18 cellular contexts compared by ENCODE assay signal in the genomic region with DNA sequence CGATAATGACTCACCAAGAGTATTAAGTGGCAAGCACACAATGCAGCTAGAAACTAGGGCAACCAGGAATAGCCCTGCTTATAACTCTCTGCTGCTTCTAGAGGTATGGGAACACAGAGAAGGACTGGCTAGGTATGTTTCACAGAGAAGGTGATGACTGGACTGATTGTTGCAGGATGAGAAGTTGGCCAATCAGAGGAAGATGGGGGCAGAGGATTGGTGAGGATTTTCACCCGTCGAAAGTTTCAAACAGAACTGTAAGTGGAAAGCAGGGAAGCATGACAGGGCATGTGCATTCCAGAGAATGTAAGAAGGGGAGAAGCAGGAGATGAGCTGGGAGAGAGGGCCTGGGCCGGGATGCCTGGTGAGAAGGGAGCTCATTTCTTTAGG.
DNase-seq lines count a peak whose midpoint lies in the region; ATAC-seq and TF ChIP-seq lines count a peak whose summit lies in the region.
"Had no signal": no experiment of that assay in that cellular context is flagged by ENCODE, and none has a peak within 500 bp of the region (broad histone marks: within the 10 kb centered on the region; RNA-seq: fewer than 3 reads in every experiment).

No MANE protein-coding gene starts in this region.

- H3K4me2 ChIP-seq in BLaER1 = peak overlapping the region; percentile 71

- no peak overlapping the region for H3K27ac ChIP-seq in BLaER1
- H3K27ac ChIP-seq in CD4-positive, CD25-positive, alpha-beta regulatory T cell (ENCODE audit: insufficient read depth, low read length, poor library complexity, severe bottlenecking) = no peak overlapping the region
- no peak overlapping the region for H3K27ac ChIP-seq in coronary artery
- H3K27ac ChIP-seq: esophagus squamous epithelium, neutrophil had no signal

- peaks cover 18 to 26% (median 19%) of the 10 kb centered on the region in 4 donors for H3K4me1 Mint-ChIP-seq in CD4-positive, CD25-positive, alpha-beta regulatory T cell

- intact Hi-C loops in mucosa of descending colon (cut with DNase I, micrococcal nuclease) = no loop called here

- H3K4me3 ChIP-seq in BLaER1 (no peak overlapping the region), coronary artery (no peak overlapping the region), mucosa of descending colon (no peak overlapping the region)
- H3K4me3 ChIP-seq in CD4-positive, CD25-positive, alpha-beta regulatory T cell (ENCODE audit: low read depth, low read length) = no peak overlapping the region
- H3K4me3 ChIP-seq: esophagus squamous epithelium had no signal

- H3K9me3 Mint-ChIP-seq in CD4-positive, CD25-positive, alpha-beta regulatory T cell = peaks cover 0 to 2% (median 0%) of the 10 kb centered on the region in 7 donors

- H3K4me1 ChIP-seq in BLaER1 (peaks cover 39% of the 10 kb centered on the region), mucosa of descending colon (ENCODE audit: low read depth) (peaks cover 15% of the 10 kb centered on the region)
- peaks cover 10% of the 10 kb centered on the region for H3K4me1 ChIP-seq in CD4-positive, CD25-positive, alpha-beta regulatory T cell (ENCODE audit: control insufficient read depth, insufficient read depth, low read length, poor library complexity, severe bottlenecking)

- H3K27ac Mint-ChIP-seq in CD4-positive, CD25-positive, alpha-beta regulatory T cell = peak overlapping the region in 2 of 3 donors; percentile 1 to 37
- H3K27ac Mint-ChIP-seq: activated CD4-positive, alpha-beta T cell treated with anti-CD3 and anti-CD28 coated beads for 36 hours had no signal

- H4K20me1 ChIP-seq in BLaER1 = no peaks in the 10 kb centered on the region

- no peak overlapping the region for H3K9ac ChIP-seq in BLaER1

- no peak for DNase-seq in CD4-positive, CD25-positive, alpha-beta regulatory T cell
- DNase-seq in coronary artery (ENCODE audit: low spot score) (peak; percentile 38), mucosa of descending colon (no peak), DMS79 (lab: John Stamatoyannopoulos, UW) (no peak), NCI-H2081 (lab: John Stamatoyannopoulos, UW) (no peak)
- no peak for DNase-seq in stimulated activated CD4-positive, alpha-beta T cell treated with anti-CD3 and anti-CD28 coated beads, Interleukin-12 subunit alpha, Interleukin-12 subunit beta, amount 100 ng/mL, for 4 hours
- DNase-seq: activated CD4-positive, alpha-beta T cell treated with anti-CD3 and anti-CD28 coated beads for 36 hours; activated CD8-positive, alpha-beta memory T cell treated with anti-CD3 and anti-CD28 coated beads, Interleukin-2, amount 50 U/mL, for 4 hours; AML-193; anterior cingulate cortex; effector CD8-positive, alpha-beta T cell; esophagus squamous epithelium; NCI-H1417; NCI-H69; stimulated activated CD4-positive, alpha-beta T cell treated with anti-CD3 and anti-CD28 coated beads, Interleukin-4, amount 100 ng/mL, for 24 hours had no signal

- H3K36me3 ChIP-seq in BLaER1 (no peaks in the 10 kb centered on the region), mucosa of descending colon (ENCODE audit: low read depth) (no peaks in the 10 kb centered on the region)
- no peaks in the 10 kb centered on the region for H3K36me3 ChIP-seq in CD4-positive, CD25-positive, alpha-beta regulatory T cell (ENCODE audit: control insufficient read depth, insufficient read depth, low read length)
- H3K36me3 ChIP-seq: esophagus squamous epithelium, neutrophil had no signal

- no peak for ATAC-seq in CD4-positive, CD25-positive, alpha-beta regulatory T cell (ENCODE audit: low read depth in 2 of 2)
- ATAC-seq in mucosa of descending colon = peak; percentile 34
- ATAC-seq: left lobe of liver had no signal

- no peaks in the 10 kb centered on the region for H3K9me3 ChIP-seq in BLaER1
- no peaks in the 10 kb centered on the region for H3K9me3 ChIP-seq in CD4-positive, CD25-positive, alpha-beta regulatory T cell (ENCODE audit: control insufficient read depth in 2 of 2, low read length in 2 of 2)
- H3K9me3 ChIP-seq in mucosa of descending colon = no peaks in the 10 kb centered on the region
- H3K9me3 ChIP-seq: esophagus squamous epithelium, neutrophil had no signal

- H3K27me3 ChIP-seq in BLaER1 = no peaks in the 10 kb centered on the region
- no peaks in the 10 kb centered on the region for H3K27me3 ChIP-seq in CD4-positive, CD25-positive, alpha-beta regulatory T cell (ENCODE audit: control insufficient read depth, insufficient read depth, low read length)
- H3K27me3 ChIP-seq: esophagus squamous epithelium had no signal

- H3K27me3 Mint-ChIP-seq in CD4-positive, CD25-positive, alpha-beta regulatory T cell = no peaks in the 10 kb centered on the region

- TF ChIP-seq CTCF in coronary artery (IDR thresholded peaks at IDR 0.05) (no peak), mucosa of descending colon (IDR thresholded peaks at IDR 0.05) (no peak)

- peak overlapping the region in 1 of 4 donors; percentile 23 for H3K4me3 Mint-ChIP-seq in CD4-positive, CD25-positive, alpha-beta regulatory T cell
- H3K4me3 Mint-ChIP-seq: activated CD4-positive, alpha-beta T cell treated with anti-CD3 and anti-CD28 coated beads for 36 hours had no signal

- no peaks in the 10 kb centered on the region for H3K36me3 Mint-ChIP-seq in CD4-positive, CD25-positive, alpha-beta regulatory T cell
